ENCODE assay signal across 26 cellular contexts in the genomic region with DNA sequence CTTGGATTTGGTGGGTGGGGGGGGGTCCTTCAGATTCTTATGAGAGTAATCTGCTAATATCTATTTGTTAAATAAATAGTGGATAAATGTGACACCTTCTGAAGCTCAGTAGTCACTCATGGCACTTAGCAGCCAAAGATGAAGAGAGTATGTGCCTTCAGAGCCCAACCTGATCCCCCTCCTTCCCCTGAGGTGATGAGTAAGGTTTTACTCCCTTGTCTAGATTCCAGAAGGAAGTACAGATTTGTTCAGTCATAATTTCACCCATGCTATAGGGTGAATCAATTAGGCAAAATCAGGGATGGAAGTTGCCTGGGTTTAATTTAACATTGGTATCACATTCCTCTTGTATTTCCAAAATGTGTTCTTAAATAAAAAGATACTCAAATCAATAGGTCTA.
DNase-seq lines count a peak whose midpoint lies in the region; ATAC-seq, FAIRE-seq and TF ChIP-seq lines count a peak whose summit lies in the region.
"Had no signal": no experiment of that assay in that cellular context is flagged by ENCODE, and none has a peak within 500 bp of the region (broad histone marks: within the 10 kb centered on the region; RNA-seq: fewer than 3 reads in every experiment).

No MANE protein-coding gene starts in this region.

- CTCF ChIA-PET in mammary epithelial cell (lab: Charles Lee; ENCODE audit: low non-redundant PET) = no interaction called here
- CTCF ChIA-PET in activated CD8-positive, alpha-beta T cell treated with anti-CD3 and anti-CD28 coated beads, Interleukin-2, amount 10 ng/mL, durations not matched to agents 7 days and 5 days (lab: Charles Lee) = no interaction called here

- intact Hi-C loops in mammary epithelial cell (cut with micrococcal nuclease) = no loop called here
- intact Hi-C loops in breast epithelium (cut with DNase I; ENCODE audit: low total_unique reads) = no loop called here

- H3K4me3 Mint-ChIP-seq in activated naive CD8-positive, alpha-beta T cell treated with anti-CD3 and anti-CD28 coated beads for 36 hours = no peak overlapping the region
- H3K4me3 Mint-ChIP-seq in activated CD8-positive, alpha-beta T cell treated with anti-CD3 and anti-CD28 coated beads, Interleukin-2, amount 10 ng/mL, durations not matched to agents 7 days and 5 days = no peak overlapping the region
- H3K4me3 Mint-ChIP-seq: CD14-positive monocyte; CD4-positive, alpha-beta T cell; CD8-positive, alpha-beta memory T cell had no signal

- H2BK12ac ChIP-seq in trophoblast cell (ENCODE audit: low read length) = peak overlapping the region; percentile 80

- POLR2A ChIA-PET in activated CD8-positive, alpha-beta T cell treated with anti-CD3 and anti-CD28 coated beads, Interleukin-2, amount 10 ng/mL, durations not matched to agents 7 days and 5 days (lab: Charles Lee) = no interaction called here

- H3K9ac ChIP-seq in mammary epithelial cell (ENCODE audit: insufficient read depth, low read length) (no peak overlapping the region), keratinocyte (ENCODE audit: control insufficient read depth, extremely low read depth, insufficient read depth, low read length) (no peak overlapping the region), trophoblast cell (ENCODE audit: low read length) (no peak overlapping the region)
- H3K9ac ChIP-seq: BLaER1 treated with 17β-estradiol and CSF1 and Interleukin-3, amounts not matched to agents 10 nM and 100 nM had no signal

- H2AFZ ChIP-seq in mammary epithelial cell (ENCODE audit: low read depth, low read length) = no peak overlapping the region
- H2AFZ ChIP-seq in keratinocyte (ENCODE audit: control insufficient read depth, low read length) = no peak overlapping the region
- no peak overlapping the region for H2AFZ ChIP-seq in trophoblast cell (ENCODE audit: insufficient read depth, low read length, poor library complexity)

- H3K27ac Mint-ChIP-seq in activated naive CD8-positive, alpha-beta T cell treated with anti-CD3 and anti-CD28 coated beads for 36 hours = no peak overlapping the region
- no peak overlapping the region for H3K27ac Mint-ChIP-seq in activated CD8-positive, alpha-beta T cell treated with anti-CD3 and anti-CD28 coated beads, Interleukin-2, amount 10 ng/mL, durations not matched to agents 7 days and 5 days
- H3K27ac Mint-ChIP-seq: CD14-positive monocyte; CD4-positive, alpha-beta T cell; CD8-positive, alpha-beta memory T cell had no signal

- BruUV-seq in mammary epithelial cell (replicated peaks; lab: Mats Ljungman, UMichigan) = no TSS peak

- in situ Hi-C loops in mammary epithelial cell (cut with MboI; ENCODE audit: low sequenced_read_pairs in 2 of 2) = no loop called here

- H3K4me3 ChIP-seq in mammary epithelial cell (replicated peaks in 1 of 3; ENCODE audit: insufficient read depth in 1 of 3, low read depth in 2 of 3, low read length in 3 of 3) = no peak overlapping the region
- H3K4me3 ChIP-seq in breast epithelium = no peak overlapping the region
- H3K4me3 ChIP-seq in bronchial epithelial cell (ENCODE audit: low read depth, low read length) = no peak overlapping the region
- H3K4me3 ChIP-seq in keratinocyte (ENCODE audit: control insufficient read depth in 2 of 3, extremely low read depth in 1 of 3, insufficient read depth in 2 of 3, low read depth in 1 of 3, low read length in 3 of 3) = no peak overlapping the region
- no peak overlapping the region for H3K4me3 ChIP-seq in trophoblast cell (ENCODE audit: low read depth, low read length)
- H3K4me3 ChIP-seq: BLaER1 treated with 17β-estradiol and CSF1 and Interleukin-3, amounts not matched to agents 10 nM and 100 nM had no signal

- no peak overlapping the region for H3K14ac ChIP-seq in trophoblast cell (ENCODE audit: low read length)

- H3K79me2 ChIP-seq in mammary epithelial cell (ENCODE audit: insufficient read depth, low read length) (no peaks in the 10 kb centered on the region), keratinocyte (ENCODE audit: control insufficient read depth, insufficient read depth, low read length) (no peaks in the 10 kb centered on the region), trophoblast cell (ENCODE audit: control insufficient read depth, insufficient read depth, low read length, poor library complexity) (no peaks in the 10 kb centered on the region)

- peaks cover 5% of the 10 kb centered on the region for H3K4me1 Mint-ChIP-seq in activated naive CD8-positive, alpha-beta T cell treated with anti-CD3 and anti-CD28 coated beads for 36 hours
- H3K4me1 Mint-ChIP-seq in activated CD8-positive, alpha-beta T cell treated with anti-CD3 and anti-CD28 coated beads, Interleukin-2, amount 10 ng/mL, durations not matched to agents 7 days and 5 days (ENCODE audit: low read depth) = peaks cover 2% of the 10 kb centered on the region
- H3K4me1 Mint-ChIP-seq: CD14-positive monocyte had no signal

- TF ChIP-seq POLR2A in breast epithelium (IDR thresholded peaks at IDR 0.05) = no peak

- FAIRE-seq in bronchial epithelial cell (lab: Jason Lieb, UNC) (no peak), keratinocyte (lab: Jason Lieb, UNC) (peak; percentile 44)
- FAIRE-seq: A204.1, D721Med, GM12891, GM18507, H1 had no signal

- H2BK5ac ChIP-seq in trophoblast cell (ENCODE audit: low read depth, low read length, poor library complexity) = no peak overlapping the region

- H3K4me2 ChIP-seq in mammary epithelial cell (ENCODE audit: insufficient read depth, low read depth, low read length) (no peak overlapping the region), keratinocyte (ENCODE audit: control insufficient read depth, extremely low read depth, insufficient read depth, low read depth, low read length) (no peak overlapping the region), trophoblast cell (ENCODE audit: low read length) (no peak overlapping the region)
- H3K4me2 ChIP-seq: BLaER1 treated with 17β-estradiol and CSF1 and Interleukin-3, amounts not matched to agents 10 nM and 100 nM had no signal

- no peaks in the 10 kb centered on the region for H3K9me1 ChIP-seq in keratinocyte (ENCODE audit: control insufficient read depth, extremely low read depth, insufficient read depth, low read length)

- H3K9me3 Mint-ChIP-seq in activated naive CD8-positive, alpha-beta T cell treated with anti-CD3 and anti-CD28 coated beads for 36 hours = no peaks in the 10 kb centered on the region
- H3K9me3 Mint-ChIP-seq in activated CD8-positive, alpha-beta T cell treated with anti-CD3 and anti-CD28 coated beads, Interleukin-2, amount 10 ng/mL, durations not matched to agents 7 days and 5 days (ENCODE audit: insufficient read depth) = no peaks in the 10 kb centered on the region
- H3K9me3 Mint-ChIP-seq: CD4-positive, alpha-beta T cell; CD8-positive, alpha-beta memory T cell had no signal

- peaks cover 20% of the 10 kb centered on the region for H3K79me1 ChIP-seq in trophoblast cell (ENCODE audit: low read length)

- TF ChIP-seq CTCF in mammary epithelial cell (conservative IDR thresholded peaks at IDR 0.05 in 1 of 2, IDR thresholded peaks at IDR 0.05 in 1 of 2; ENCODE audit: extremely low read depth in 1 of 2, insufficient read depth in 1 of 2, low read depth in 1 of 2, low read length in 2 of 2) = no peak
- no peak for TF ChIP-seq CTCF in breast epithelium (IDR thresholded peaks at IDR 0.05)
- TF ChIP-seq CTCF in bronchial epithelial cell (IDR thresholded peaks at IDR 0.05; ENCODE audit: insufficient read depth, low read length, severe bottlenecking) = no peak
- TF ChIP-seq CTCF in keratinocyte (optimal IDR thresholded peaks at IDR 0.05 in 1 of 3, IDR thresholded peaks at IDR 0.05 in 1 of 3, conservative IDR thresholded peaks at IDR 0.05 in 1 of 3; ENCODE audit: extremely low read depth in 1 of 3, insufficient read depth in 2 of 3, low read length in 3 of 3) = no peak

- H3K27me3 Mint-ChIP-seq in activated naive CD8-positive, alpha-beta T cell treated with anti-CD3 and anti-CD28 coated beads for 36 hours = no peaks in the 10 kb centered on the region
- H3K27me3 Mint-ChIP-seq in activated CD8-positive, alpha-beta T cell treated with anti-CD3 and anti-CD28 coated beads, Interleukin-2, amount 10 ng/mL, durations not matched to agents 7 days and 5 days (ENCODE audit: low read depth) = no peaks in the 10 kb centered on the region
- H3K27me3 Mint-ChIP-seq: CD4-positive, alpha-beta T cell had no signal

- H3K27ac ChIP-seq in mammary epithelial cell (ENCODE audit: insufficient read depth, low read depth, low read length) (no peak overlapping the region), breast epithelium (no peak overlapping the region), keratinocyte (ENCODE audit: control insufficient read depth, insufficient read depth, low read length) (no peak overlapping the region), trophoblast cell (ENCODE audit: low read depth, low read length) (no peak overlapping the region)
- H3K27ac ChIP-seq: 22Rv1; BLaER1 treated with 17β-estradiol and CSF1 and Interleukin-3, amounts not matched to agents 10 nM and 100 nM had no signal

- no peak overlapping the region for H4K91ac ChIP-seq in trophoblast cell (ENCODE audit: low read depth, low read length)

- H2BK120ac ChIP-seq in trophoblast cell (ENCODE audit: insufficient read depth, low read length, poor library complexity) = no peak overlapping the region

- no peaks in the 10 kb centered on the region for H3K36me3 Mint-ChIP-seq in activated naive CD8-positive, alpha-beta T cell treated with anti-CD3 and anti-CD28 coated beads for 36 hours
- no peaks in the 10 kb centered on the region for H3K36me3 Mint-ChIP-seq in activated CD8-positive, alpha-beta T cell treated with anti-CD3 and anti-CD28 coated beads, Interleukin-2, amount 10 ng/mL, durations not matched to agents 7 days and 5 days (ENCODE audit: low read depth)
- H3K36me3 Mint-ChIP-seq: CD14-positive monocyte had no signal

- no peak overlapping the region for H4K8ac ChIP-seq in trophoblast cell (ENCODE audit: low read depth, low read length)

- H2AK5ac ChIP-seq in trophoblast cell (ENCODE audit: low read length) = peak overlapping the region; percentile 74

- H3K9me3 ChIP-seq in mammary epithelial cell (replicated peaks; ENCODE audit: insufficient read depth, low read length) (no peaks in the 10 kb centered on the region), breast epithelium (no peaks in the 10 kb centered on the region), keratinocyte (ENCODE audit: control insufficient read depth, low read depth, low read length) (no peaks in the 10 kb centered on the region), trophoblast cell (ENCODE audit: insufficient read depth, low read depth, low read length) (no peaks in the 10 kb centered on the region)
- H3K9me3 ChIP-seq: BE2C had no signal

- H3K36me3 ChIP-seq in mammary epithelial cell (ENCODE audit: insufficient read depth, low read length) (no peaks in the 10 kb centered on the region), breast epithelium (no peaks in the 10 kb centered on the region), bronchial epithelial cell (ENCODE audit: control insufficient read depth, insufficient read depth, low read length) (no peaks in the 10 kb centered on the region), keratinocyte (ENCODE audit: control insufficient read depth in 2 of 2, extremely low read depth in 1 of 2, insufficient read depth in 2 of 2, low read length in 2 of 2) (no peaks in the 10 kb centered on the region), trophoblast cell (ENCODE audit: control insufficient read depth in 1 of 2, insufficient read depth in 2 of 2, low read length in 2 of 2) (no peaks in the 10 kb centered on the region)
- H3K36me3 ChIP-seq: BE2C; BLaER1 treated with 17β-estradiol and CSF1 and Interleukin-3, amounts not matched to agents 10 nM and 100 nM had no signal

- no peak overlapping the region for H3K18ac ChIP-seq in trophoblast cell (ENCODE audit: low read length)

- dilution Hi-C loops in mammary epithelial cell (cut with HindIII; ENCODE audit: low sequenced_read_pairs) (no loop called here), keratinocyte (cut with MboI; ENCODE audit: extremely low pct_ligation_motif_present, low sequenced_read_pairs) (no loop called here)

- H3K23ac ChIP-seq in trophoblast cell (ENCODE audit: low read length) = no peak overlapping the region

- H3K4me1 ChIP-seq in mammary epithelial cell (ENCODE audit: insufficient read depth, low read length) = no peaks in the 10 kb centered on the region
- no peaks in the 10 kb centered on the region for H3K4me1 ChIP-seq in breast epithelium
- H3K4me1 ChIP-seq in keratinocyte (ENCODE audit: control insufficient read depth, extremely low read depth, insufficient read depth, low read length) = peaks cover 3% of the 10 kb centered on the region
- peaks cover 11 to 13% of the 10 kb centered on the region in 2 experiments for H3K4me1 ChIP-seq in trophoblast cell (ENCODE audit: control insufficient read depth in 1 of 2, insufficient read depth in 2 of 2, low read length in 2 of 2)
- H3K4me1 ChIP-seq: BLaER1 treated with 17β-estradiol and CSF1 and Interleukin-3, amounts not matched to agents 10 nM and 100 nM had no signal

- H4K12ac ChIP-seq in trophoblast cell (ENCODE audit: low read depth, low read length) = no peak overlapping the region

- peak; percentile 12 for DNase-seq in mammary epithelial cell
- no peak for DNase-seq in breast epithelium (ENCODE audit: low spot score in 2 of 2)
- DNase-seq in bronchial epithelial cell (ENCODE audit: low read depth) = peak; percentile 43
- no peak for DNase-seq in keratinocyte (ENCODE audit: low read depth, low spot score)
- no peak for DNase-seq in trophoblast cell
- DNase-seq in activated naive CD8-positive, alpha-beta T cell treated with anti-CD3 and anti-CD28 coated beads for 36 hours = no peak
- DNase-seq in activated CD8-positive, alpha-beta T cell treated with anti-CD3 and anti-CD28 coated beads, Interleukin-2, amount 10 ng/mL, durations not matched to agents 7 days and 5 days = no peak
- DNase-seq: AML-193; BE2C; CD4-positive, alpha-beta T cell; CD8-positive, alpha-beta memory T cell; DMS 273 treated with DMSO at 0.1 percent for 48 hours; DMS79; EL; GF-D8; H7; HCEC 1CT had no signal

- H3K27me3 ChIP-seq in mammary epithelial cell (ENCODE audit: insufficient read depth, low read length) (no peaks in the 10 kb centered on the region), breast epithelium (no peaks in the 10 kb centered on the region), bronchial epithelial cell (ENCODE audit: control insufficient read depth, insufficient read depth, low read length) (no peaks in the 10 kb centered on the region), keratinocyte (ENCODE audit: control insufficient read depth, extremely low read depth, insufficient read depth, low read length) (no peaks in the 10 kb centered on the region), trophoblast cell (ENCODE audit: insufficient read depth, low read length) (no peaks in the 10 kb centered on the region)
- H3K27me3 ChIP-seq: BE2C; BLaER1 treated with 17β-estradiol and CSF1 and Interleukin-3, amounts not matched to agents 10 nM and 100 nM had no signal

- no peak overlapping the region for H3K4ac ChIP-seq in trophoblast cell (ENCODE audit: low read depth, low read length)

- ATAC-seq in activated CD8-positive, alpha-beta T cell treated with anti-CD3 and anti-CD28 coated beads, Interleukin-2, amount 10 ng/mL, durations not matched to agents 7 days and 5 days = no peak
- no peak for ATAC-seq in GM19455 (IDR thresholded peaks at IDR 0.05; ENCODE audit: unreplicated experiment)

- H4K20me1 ChIP-seq in mammary epithelial cell (ENCODE audit: insufficient read depth, low read length) = no peaks in the 10 kb centered on the region
- H4K20me1 ChIP-seq in keratinocyte (ENCODE audit: control insufficient read depth, extremely low read depth, insufficient read depth, low read length) = no peaks in the 10 kb centered on the region
- H4K20me1 ChIP-seq: BLaER1 treated with 17β-estradiol and CSF1 and Interleukin-3, amounts not matched to agents 10 nM and 100 nM had no signal

Comparison
In these comparisons a context has a peak if more than half of its experiments do, and no peak if none do; other contexts are left out.
1. DNase-seq: peak in mammary epithelial cell (single experiment) and bronchial epithelial cell (single experiment); none in breast epithelium (0 of 2), keratinocyte (single experiment), trophoblast cell (0 of 2), activated naive CD8-positive, alpha-beta T cell treated with anti-CD3 and anti-CD28 coated beads for 36 hours (single experiment) and activated CD8-positive, alpha-beta T cell treated with anti-CD3 and anti-CD28 coated beads, Interleukin-2, amount 10 ng/mL, durations not matched to agents 7 days and 5 days (single experiment).